Comparison of ENCODE assay signal across 11 cellular contexts in genomic region chr3:15964605-15965061, GRCh38.
A peak's percentile ranks its signal among the peaks of the same experiment; 100 is the strongest.
DNase-seq lines count a peak whose midpoint lies in the region; ATAC-seq and TF ChIP-seq lines count a peak whose summit lies in the region.
"Had no signal": no experiment of that assay in that cellular context is flagged by ENCODE, and none has a peak within 500 bp of the region (broad histone marks: within the 10 kb centered on the region; RNA-seq: fewer than 3 reads in every experiment).

No MANE protein-coding gene starts in this region.

- H4K8ac ChIP-seq in neuronal stem cell (ENCODE audit: low read depth, low read length), result no peak overlapping the region

- no peak for DNase-seq in CD14-positive monocyte (ENCODE audit: low spot score)
- peak; percentile 8 for DNase-seq in NCI-H69 (lab: John Stamatoyannopoulos, UW)
- peak; percentile 60 for DNase-seq in dermis blood vessel endothelial cell
- DNase-seq in neuronal stem cell (ENCODE audit: low spot score), result no peak
- no peak for DNase-seq in DMS53 treated with DMSO at 0.1 percent for 48 hours (lab: John Stamatoyannopoulos, UW; ENCODE audit: unreplicated experiment)
- no peak for DNase-seq in posterior cingulate gyrus
- DNase-seq in DMS153 treated with DMSO at 0.1 percent for 48 hours (lab: John Stamatoyannopoulos, UW; ENCODE audit: unreplicated experiment), result no peak
- DNase-seq: activated T-cell treated with anti-CD3 and anti-CD28 coated beads, Interleukin-2, amount 50 U/mL, for 4 hours; effector memory CD4-positive, alpha-beta T cell had no signal

- H3K4me3 ChIP-seq in neuronal stem cell (ENCODE audit: low read length in 2 of 2), result no peak overlapping the region
- H3K4me3 ChIP-seq: SK-N-MC had no signal

- H2BK120ac ChIP-seq in neuronal stem cell (ENCODE audit: low read depth, low read length), result no peak overlapping the region

- no CpG with 5 or more reads among the region's 11 CpGs for WGBS in neuronal stem cell (ENCODE audit: extremely low coverage in 2 of 2, insufficient read length in 2 of 2, insufficient replicate concordance in 1 of 2), 2 donors

- peak overlapping the region; percentile 11 for H2AFZ ChIP-seq in neuronal stem cell (ENCODE audit: low read length)

- H3K36me3 ChIP-seq in neuronal stem cell (replicated peaks in 1 of 2; ENCODE audit: control insufficient read depth in 2 of 2, insufficient read depth in 2 of 2, low read length in 2 of 2), result no peaks in the 10 kb centered on the region

- no peak overlapping the region for H2BK15ac ChIP-seq in neuronal stem cell (ENCODE audit: low read length)

- no peak overlapping the region for H4K91ac ChIP-seq in neuronal stem cell (ENCODE audit: low read depth, low read length, poor library complexity)

- H3K79me1 ChIP-seq in neuronal stem cell (ENCODE audit: low read depth, low read length), result no peaks in the 10 kb centered on the region

- H3K27me3 ChIP-seq in neuronal stem cell (ENCODE audit: control insufficient read depth in 3 of 3, insufficient read depth in 3 of 3, low read depth in 1 of 3, low read length in 3 of 3), result no peaks in the 10 kb centered on the region

- H2AK5ac ChIP-seq in neuronal stem cell (ENCODE audit: low read depth, low read length), result no peak overlapping the region

- no peak overlapping the region for H2BK5ac ChIP-seq in neuronal stem cell (ENCODE audit: low read length)

- no peaks in the 10 kb centered on the region for H3K36me3 Mint-ChIP-seq in CD14-positive monocyte

- no peak overlapping the region for H2BK12ac ChIP-seq in neuronal stem cell (ENCODE audit: low read length)

- H3K14ac ChIP-seq in neuronal stem cell (ENCODE audit: low read length), result no peak overlapping the region

- peak overlapping the region in 1 of 2 donors; percentile 84 for H3K4me3 Mint-ChIP-seq in CD14-positive monocyte
- H3K4me3 Mint-ChIP-seq: activated T-cell treated with anti-CD3 and anti-CD28 coated beads, Interleukin-2, amount 50 U/mL, for 4 hours had no signal

- H3K4ac ChIP-seq in neuronal stem cell (ENCODE audit: low read length), result no peak overlapping the region

- H3K9ac ChIP-seq in neuronal stem cell (ENCODE audit: low read depth, low read length, poor library complexity), result no peak overlapping the region

- no peak for ATAC-seq in HG03280 (IDR thresholded peaks at IDR 0.05; ENCODE audit: unreplicated experiment)
- ATAC-seq: activated T-cell treated with anti-CD3 and anti-CD28 coated beads, Interleukin-2, amount 50 U/mL, for 4 hours had no signal

- no peak overlapping the region for H3K23ac ChIP-seq in neuronal stem cell (ENCODE audit: low read depth, low read length, poor library complexity)

- H3K27ac Mint-ChIP-seq in CD14-positive monocyte, result peak overlapping the region in 6 of 7 donors; percentile 31 to 84 (median 70)

- peaks cover 11% of the 10 kb centered on the region for H3K4me1 Mint-ChIP-seq in CD14-positive monocyte

- H3K9me3 ChIP-seq in neuronal stem cell (replicated peaks in 1 of 2; ENCODE audit: control insufficient read depth in 2 of 2, insufficient read depth in 1 of 2, low read depth in 1 of 2, low read length in 2 of 2), result no peaks in the 10 kb centered on the region

- H3K4me1 ChIP-seq in neuronal stem cell (ENCODE audit: control insufficient read depth in 2 of 2, insufficient read depth in 1 of 2, low read depth in 1 of 2, low read length in 2 of 2), result peaks cover 0 to 4% of the 10 kb centered on the region in 2 donors

- no peak overlapping the region for H3K18ac ChIP-seq in neuronal stem cell (ENCODE audit: low read length)

- H3K4me2 ChIP-seq in neuronal stem cell (ENCODE audit: insufficient read depth, low read length, poor library complexity, severe bottlenecking), result no peak overlapping the region

- TF ChIP-seq CTCF in CD14-positive monocyte (IDR thresholded peaks at IDR 0.05), result no peak

- no peak overlapping the region for H3K27ac ChIP-seq in neuronal stem cell (replicated peaks; ENCODE audit: low read length)
- H3K27ac ChIP-seq: SK-N-MC had no signal

- peaks cover 0 to 4% (median 0%) of the 10 kb centered on the region in 7 donors for H3K9me3 Mint-ChIP-seq in CD14-positive monocyte
- H3K9me3 Mint-ChIP-seq: activated T-cell treated with anti-CD3 and anti-CD28 coated beads, Interleukin-2, amount 50 U/mL, for 4 hours had no signal

- H3K27me3 Mint-ChIP-seq in CD14-positive monocyte (ENCODE audit: low read depth in 3 of 3), result peaks cover 0 to 3% (median 3%) of the 10 kb centered on the region in 3 donors

- intact Hi-C loops in CD14-positive monocyte (cut with micrococcal nuclease) (no loop called here), posterior cingulate gyrus (cut with DNase I) (no loop called here)

Comparison
In these comparisons a context has a peak if more than half of its experiments do, and no peak if none do; other contexts are left out.
1. DNase-seq: peak in NCI-H69 (single experiment) and dermis blood vessel endothelial cell (single experiment); none in CD14-positive monocyte (single experiment), neuronal stem cell (single experiment), DMS53 treated with DMSO at 0.1 percent for 48 hours (single experiment), posterior cingulate gyrus (0 of 10) and DMS153 treated with DMSO at 0.1 percent for 48 hours (single experiment).